Comparison of ENCODE assay signal across 30 cellular contexts in genomic region chr7:137094-137861, GRCh38. TPM values are rescaled to one million over a fixed set of nuclear protein-coding genes. Genes with fewer than 3 reads are reported as not detected.
DNase-seq lines count a peak whose midpoint lies in the region; ATAC-seq lines count a peak whose summit lies in the region.
"Had no signal": no experiment of that assay in that cellular context is flagged by ENCODE, and none has a peak within 500 bp of the region (broad histone marks: within the 10 kb centered on the region; RNA-seq: fewer than 3 reads in every experiment).

No MANE protein-coding gene starts in this region.

- intact Hi-C loops in right cardiac atrium (cut with DNase I): no loop called here

- peak in 1 of 2 donors; percentile 45 for ATAC-seq in right cardiac atrium
- no peak for ATAC-seq in HG02763 (IDR thresholded peaks at IDR 0.05; ENCODE audit: unreplicated experiment)
- ATAC-seq: activated CD8-positive, alpha-beta T cell treated with anti-CD3 and anti-CD28 coated beads, Interleukin-2, amount 10 ng/mL, durations not matched to agents 7 days and 5 days; foreskin keratinocyte; left lobe of liver; natural killer cell; stimulated activated naive B cell treated with anti-CD40 and anti-IgM and Interleukin-4, amounts not matched to agents 10 μg/mL and 1 μg/mL and 100 μg/mL, for 72 hours had no signal

- no peak overlapping the region for H3K4me3 ChIP-seq in BLaER1 treated with 17β-estradiol and CSF1 and Interleukin-3, amounts not matched to agents 10 nM and 100 nM
- H3K4me3 ChIP-seq in right cardiac atrium (ENCODE audit: low read length): no peak overlapping the region
- H3K4me3 ChIP-seq: ovary, suprapubic skin had no signal

- H3K4me1 ChIP-seq in BLaER1 treated with 17β-estradiol and CSF1 and Interleukin-3, amounts not matched to agents 10 nM and 100 nM: peaks cover 38 to 68% (median 50%) of the 10 kb centered on the region in 10 experiments
- peaks cover 4% of the 10 kb centered on the region for H3K4me1 ChIP-seq in right cardiac atrium (ENCODE audit: control insufficient read depth, insufficient read depth, low read length)
- H3K4me1 ChIP-seq: foreskin keratinocyte had no signal

- no peaks in the 10 kb centered on the region for H3K36me3 ChIP-seq in BLaER1 treated with 17β-estradiol and CSF1 and Interleukin-3, amounts not matched to agents 10 nM and 100 nM
- H3K36me3 ChIP-seq: brain microvascular endothelial cell, ovary, suprapubic skin had no signal

- peak overlapping the region in 3 of 11 experiments; percentile 4 to 18 (median 12); a peak in 3 of 22 replicates for H3K27ac ChIP-seq in BLaER1 treated with 17β-estradiol and CSF1 and Interleukin-3, amounts not matched to agents 10 nM and 100 nM
- no peak overlapping the region for H3K27ac ChIP-seq in right cardiac atrium (ENCODE audit: low read length)
- H3K27ac ChIP-seq: brain microvascular endothelial cell, foreskin keratinocyte, ovary, suprapubic skin had no signal

- DNase-seq in D341Med (ENCODE audit: low spot score) (peak; percentile 15), NOMO-1 treated with dmso at 0.1 percent for 144 hours (lab: John Stamatoyannopoulos, UW; ENCODE audit: unreplicated experiment) (peak; percentile 25), right cardiac atrium (peak; percentile 48 to 69 (median 52)), NCI-H748 (lab: John Stamatoyannopoulos, UW; ENCODE audit: unreplicated experiment) (no peak), NCI-H774 (lab: John Stamatoyannopoulos, UW) (no peak)
- DNase-seq: activated CD8-positive, alpha-beta T cell treated with anti-CD3 and anti-CD28 coated beads, Interleukin-2, amount 10 ng/mL, durations not matched to agents 7 days and 5 days; activated naive CD4-positive, alpha-beta T cell; activated T-cell treated with anti-CD3 and anti-CD28 coated beads for 4 hours; brain microvascular endothelial cell; CD4-positive, alpha-beta T cell; effector memory CD4-positive, alpha-beta T cell; erythroblast; foreskin keratinocyte; hippocampal formation; immature natural killer cell; natural killer cell; NCI-H1092; NCI-H2029 treated with DMSO at 0.1 percent for 48 hours; NCI-H345; NK-92 treated with Interleukin-12 subunit alpha and Interleukin-12 subunit beta, amount 100 ng/mL, for 24 hours; stimulated activated CD4-positive, alpha-beta T cell treated with anti-CD3 and anti-CD28 coated beads, Interleukin-12 subunit alpha, Interleukin-12 subunit beta, amount 100 ng/mL, for 4 hours; stimulated activated CD4-positive, alpha-beta T cell treated with anti-CD3 and anti-CD28 coated beads, Interleukin-4, amount 100 ng/mL, for 24 hours; stimulated activated naive B cell treated with anti-CD40 and anti-IgM and Interleukin-4, amounts not matched to agents 10 μg/mL and 1 μg/mL and 100 μg/mL, for 72 hours; T-helper 1 cell had no signal

- peak overlapping the region; percentile 33 to 76 (median 62) for H3K4me2 ChIP-seq in BLaER1 treated with 17β-estradiol and CSF1 and Interleukin-3, amounts not matched to agents 10 nM and 100 nM

- 75% methylated on average over 14 of the region's 14 CpGs for WGBS in right cardiac atrium

- H3K27me3 ChIP-seq in BLaER1 treated with 17β-estradiol and CSF1 and Interleukin-3, amounts not matched to agents 10 nM and 100 nM: no peaks in the 10 kb centered on the region
- no peaks in the 10 kb centered on the region for H3K27me3 ChIP-seq in right cardiac atrium (ENCODE audit: control insufficient read depth, insufficient read depth)
- H3K27me3 ChIP-seq: brain microvascular endothelial cell, ovary had no signal

- no peak overlapping the region for H3K9ac ChIP-seq in BLaER1 treated with 17β-estradiol and CSF1 and Interleukin-3, amounts not matched to agents 10 nM and 100 nM

- no peaks in the 10 kb centered on the region for H3K9me3 ChIP-seq in BLaER1 treated with 17β-estradiol and CSF1 and Interleukin-3, amounts not matched to agents 10 nM and 100 nM (replicated peaks in 1 of 11)
- H3K9me3 ChIP-seq in right cardiac atrium (ENCODE audit: control insufficient read depth, low read length): no peaks in the 10 kb centered on the region
- H3K9me3 ChIP-seq: ovary, suprapubic skin had no signal

- H4K20me1 ChIP-seq in BLaER1 treated with 17β-estradiol and CSF1 and Interleukin-3, amounts not matched to agents 10 nM and 100 nM: no peaks in the 10 kb centered on the region

RNA-seq across cellular contexts. Expression of gene FAM20C, which starts 55.1 kb away (rescaled TPM):
- 10 to 100 TPM; 25.3 to 46.3 (median 33.9) TPM for total RNA-seq in right cardiac atrium
- 17.6 TPM for polyA plus RNA-seq in right cardiac atrium
- total RNA-seq: SK-MEL-5 had no signal
- polyA plus RNA-seq: immature natural killer cell had no signal

Comparison
In these comparisons a context has a peak if more than half of its experiments do, and no peak if none do; other contexts are left out.
1. DNase-seq: peak in D341Med (single experiment), NOMO-1 treated with dmso at 0.1 percent for 144 hours (single experiment) and right cardiac atrium (3 of 3); none in NCI-H748 (single experiment) and NCI-H774 (single experiment).